ENCODE assay signal across 15 cellular contexts in genomic region chr1:22626219-22626902, GRCh38. TPM values are rescaled to one million over a fixed set of nuclear protein-coding genes. Genes with fewer than 3 reads are reported as not detected.
A peak's percentile ranks its signal among the peaks of the same experiment; 100 is the strongest.
DNase-seq lines count a peak whose midpoint lies in the region; ATAC-seq, FAIRE-seq and TF ChIP-seq lines count a peak whose summit lies in the region.
"Had no signal": no experiment of that assay in that cellular context is flagged by ENCODE, and none has a peak within 500 bp of the region (broad histone marks: within the 10 kb centered on the region; RNA-seq: fewer than 3 reads in every experiment).

No MANE protein-coding gene starts in this region.

- TF ChIP-seq RAD21 in H1 (IDR thresholded peaks at IDR 0.05 in 1 of 2, conservative IDR thresholded peaks at IDR 0.05 in 1 of 2; ENCODE audit: low read depth in 2 of 2, low read length in 2 of 2), result no peak
- no peak for TF ChIP-seq RAD21 in neural cell (conservative IDR thresholded peaks at IDR 0.05)

- ATAC-seq in GM18873 (IDR thresholded peaks at IDR 0.05; ENCODE audit: low FRiP score, unreplicated experiment) (no peak), GM18517 (IDR thresholded peaks at IDR 0.05; ENCODE audit: unreplicated experiment) (no peak)

- H4K8ac ChIP-seq in H1 (ENCODE audit: extremely low read depth, insufficient read depth, low read length), result no peak overlapping the region

- H4K91ac ChIP-seq in H1 (replicated peaks; ENCODE audit: insufficient read length, low read length), result no peak overlapping the region

- H3K36me3 ChIP-seq in H1 (ENCODE audit: control insufficient read depth in 2 of 4, insufficient read depth in 4 of 4, low read length in 3 of 4) (no peaks in the 10 kb centered on the region), neural cell (ENCODE audit: insufficient read depth, low read length) (no peaks in the 10 kb centered on the region)

- no peak overlapping the region for H2BK12ac ChIP-seq in H1 (ENCODE audit: low read depth, low read length)

- no peak for FAIRE-seq in H1 (lab: Jason Lieb, UNC)

- H3K79me2 ChIP-seq in H1 (ENCODE audit: control insufficient read depth in 1 of 2, insufficient read depth in 2 of 2, low read length in 2 of 2) (no peaks in the 10 kb centered on the region), neural cell (replicated peaks; ENCODE audit: insufficient read depth, low read length) (no peaks in the 10 kb centered on the region)

- no peaks in the 10 kb centered on the region for H3F3A ChIP-seq in neural cell (ENCODE audit: insufficient read depth, low read length, poor library complexity, severe bottlenecking)

- CTCF ChIA-PET in H1 (lab: Charles Lee; ENCODE audit: partially characterized antibody), result interaction anchor here (0.9 to 1.7 kb wide), 6 partner anchors 10 to 28 kb away, joined by 3 to 4 read pairs (median 4); partner anchors contain the start of gene C1QA

- H4K20me1 ChIP-seq in H1 (replicated peaks in 1 of 2; ENCODE audit: control insufficient read depth in 1 of 2, insufficient read depth in 2 of 2, low read length in 2 of 2), result peaks cover 0 to 3% of the 10 kb centered on the region in 2 experiments
- no peaks in the 10 kb centered on the region for H4K20me1 ChIP-seq in neural cell (ENCODE audit: insufficient read depth)

- no peaks in the 10 kb centered on the region; the same call in 1 of the 2 replicates for H3K23me2 ChIP-seq in H1 (ENCODE audit: low read depth, low read length)

- H2AFZ ChIP-seq in H1 (ENCODE audit: low read length) (no peak overlapping the region), neural cell (ENCODE audit: low read depth, low read length) (no peak overlapping the region)

- H3K4ac ChIP-seq in H1 (replicated peaks; ENCODE audit: insufficient read length, low read depth, low read length), result no peak overlapping the region

- H3K9me3 ChIP-seq in H1 (ENCODE audit: insufficient read depth in 2 of 2, low read depth in 1 of 2, low read length in 1 of 2) (no peaks in the 10 kb centered on the region), neural cell (ENCODE audit: low read length) (no peaks in the 10 kb centered on the region)

- POLR2A ChIA-PET in H1 (lab: Charles Lee; ENCODE audit: partially characterized antibody), result interaction anchor here (1.1 to 2.0 kb wide), 3 partner anchors 10 to 15 kb away, joined by 3 to 6 read pairs (median 4); no protein-coding TSS in a partner anchor

- H3K27me3 ChIP-seq in H1 (replicated peaks in 1 of 4; ENCODE audit: control insufficient read depth in 3 of 4, extremely low read depth in 1 of 4, insufficient read depth in 3 of 4, low read length in 3 of 4) (no peaks in the 10 kb centered on the region), neural cell (ENCODE audit: insufficient read depth, low read depth, low read length) (no peaks in the 10 kb centered on the region)

- peak overlapping the region in 2 of 4 experiments; percentile 18 to 26; a peak in 2 of 8 replicates for H3K4me3 ChIP-seq in H1 (ENCODE audit: extremely low read depth in 1 of 4, insufficient read depth in 2 of 4, low read depth in 3 of 4, low read length in 4 of 4)
- peak overlapping the region; percentile 3 for H3K4me3 ChIP-seq in neural cell (ENCODE audit: low read length)

- no peak overlapping the region for H2BK120ac ChIP-seq in H1 (replicated peaks; ENCODE audit: low read depth, low read length)

- no peak overlapping the region for H2BK20ac ChIP-seq in H1 (ENCODE audit: low read length)

- peak in 2 of 3 experiments; percentile 15 to 48 for DNase-seq in NCI-H1417 (lab: John Stamatoyannopoulos, UW)
- DNase-seq in NCI-H1417 treated with DMSO at 0.1 percent for 48 hours (lab: John Stamatoyannopoulos, UW), result no peak
- peak; percentile 86 to 92 for DNase-seq in NCI-H526 (lab: John Stamatoyannopoulos, UW)
- no peak for DNase-seq in H1 (ENCODE audit: low read depth in 1 of 2, low spot score in 2 of 2)
- DNase-seq in LoVo (ENCODE audit: low spot score), result no peak
- DNase-seq: CD8-positive, alpha-beta memory T cell; DMS 273 treated with DMSO at 0.1 percent for 48 hours; NCI-H1048; NCI-H1694 had no signal

- H3K18ac ChIP-seq in H1 (ENCODE audit: extremely low read depth, low read length), result no peak overlapping the region

- H2BK15ac ChIP-seq in H1 (ENCODE audit: low read length), result no peak overlapping the region

- no peaks in the 10 kb centered on the region for H3K79me1 ChIP-seq in H1 (ENCODE audit: low read depth, low read length)

- TF ChIP-seq CTCF in H1 (IDR thresholded peaks at IDR 0.05; ENCODE audit: control extremely low read depth in 1 of 3, insufficient read depth in 1 of 3, low read depth in 1 of 3, low read length in 3 of 3) (no peak), neural cell (IDR thresholded peaks at IDR 0.05; ENCODE audit: poor library complexity, severe bottlenecking) (no peak)

- no peak overlapping the region for H2AK5ac ChIP-seq in H1 (ENCODE audit: low read depth, low read length)

- no peak for TF ChIP-seq EP300 in H1 (IDR thresholded peaks at IDR 0.05; ENCODE audit: borderline replicate concordance in 1 of 2, low read depth in 2 of 2, low read length in 2 of 2)
- no peak for TF ChIP-seq EP300 in neural cell (conservative IDR thresholded peaks at IDR 0.05; ENCODE audit: poor library complexity, severe bottlenecking)

- H2BK5ac ChIP-seq in H1 (ENCODE audit: low read depth, low read length), result no peak overlapping the region

- WGBS in H1 (ENCODE audit: extremely low coverage in 1 of 2, insufficient coverage in 1 of 2, insufficient read length in 1 of 2, insufficient replicate concordance in 2 of 2, low coverage in 1 of 2, low lambda C conversion rate in 2 of 2, missing lambda C conversion rate in 1 of 2), 2 experiments, result 48% methylated on average over 19 of the region's 19 CpGs; no CpG with 5 or more reads in 1 of the 2 experiments

- H3K27ac ChIP-seq in H1 (ENCODE audit: low read depth, low read length), result no peak overlapping the region
- no peak overlapping the region for H3K27ac ChIP-seq in neural cell (ENCODE audit: low read length)
- H3K27ac ChIP-seq: 22Rv1 had no signal

- no peak overlapping the region for H3K23ac ChIP-seq in H1 (ENCODE audit: insufficient read length)

- peaks cover 6 to 33% (median 21%) of the 10 kb centered on the region in 4 experiments for H3K4me1 ChIP-seq in H1 (replicated peaks in 1 of 4; ENCODE audit: control insufficient read depth in 3 of 4, insufficient read depth in 4 of 4, low read length in 3 of 4)

- peak overlapping the region; percentile 44 to 48; a peak in 1 of 4 replicates for H3K4me2 ChIP-seq in H1 (ENCODE audit: insufficient read depth in 1 of 2, low read depth in 2 of 2, low read length in 2 of 2)
- H3K4me2 ChIP-seq in neural cell (ENCODE audit: low read length), result no peak overlapping the region

- H3K9ac ChIP-seq in H1 (replicated peaks in 1 of 4; ENCODE audit: extremely low read depth in 1 of 4, low read depth in 3 of 4, low read length in 3 of 4) (no peak overlapping the region), neural cell (ENCODE audit: low read length) (no peak overlapping the region)

- H3K56ac ChIP-seq in H1 (replicated peaks; ENCODE audit: insufficient read length, low read depth, low read length), result no peak overlapping the region

- H3K9me2 ChIP-seq in neural cell (ENCODE audit: insufficient read depth, low read length), result no peaks in the 10 kb centered on the region

- no peak overlapping the region for H3K14ac ChIP-seq in H1 (ENCODE audit: insufficient read length)

- TF ChIP-seq POLR2A in H1 (IDR thresholded peaks at IDR 0.05; ENCODE audit: control extremely low read depth in 1 of 2, low read depth in 2 of 2, low read length in 2 of 2), result no peak

- H4K5ac ChIP-seq in H1 (ENCODE audit: insufficient read length, low read depth, low read length), result no peak overlapping the region

RNA-seq across cellular contexts. Expression of gene C1QA, which starts 10.1 kb away (rescaled TPM):
- not detected in 2 replicates for total RNA-seq in H1 (2021; fragmentation: NEBNext Ultra II Directional; extraction: Animal tissue kit (Norgen Biotek cat#: 25700))
- polyA plus RNA-seq in H1 (2011; rRNA removed) (not detected in 2 replicates), neural cell (not detected in 2 replicates)
- not detected for polyA plus RNA-seq in H1 (2011; cell fraction: cytosol; rRNA removed)
- not detected for polyA plus RNA-seq in H1 (2011; cell fraction: nucleus; rRNA removed)
- polyA plus RNA-seq in H1 (2012, experiment 1 of 2), result not detected in 4 replicates
- polyA plus RNA-seq in H1 (2012, experiment 2 of 2), result not detected
- polyA plus RNA-seq in H1 (2013, experiment 1 of 2), result not detected
- polyA plus RNA-seq in H1 (2013, experiment 2 of 2), result not detected
- polyA minus RNA-seq in H1 (2011; rRNA and poly(A)+ RNA removed), result not detected in 2 replicates
- polyA minus RNA-seq in H1 (2011; cell fraction: cytosol; rRNA and poly(A)+ RNA removed), result not detected
- not detected for polyA minus RNA-seq in H1 (2011; cell fraction: nucleus; rRNA and poly(A)+ RNA removed)
- polyA minus RNA-seq in neural cell, result not detected in 2 replicates
- total RNA-seq: HT-29 had no signal
- polyA plus RNA-seq: BJ; CD8-positive, alpha-beta memory T cell had no signal

RNA-seq across cellular contexts. Expression of gene C1QC, which starts 17.1 kb away (rescaled TPM):
- not detected in 2 replicates for total RNA-seq in H1 (2021; fragmentation: NEBNext Ultra II Directional; extraction: Animal tissue kit (Norgen Biotek cat#: 25700))
- polyA plus RNA-seq in H1 (2011; rRNA removed) (not detected in 2 replicates), neural cell (not detected in 2 replicates)
- not detected for polyA plus RNA-seq in H1 (2011; cell fraction: cytosol; rRNA removed)
- polyA plus RNA-seq in H1 (2011; cell fraction: nucleus; rRNA removed), result not detected
- not detected in 4 replicates for polyA plus RNA-seq in H1 (2012, experiment 1 of 2)
- not detected for polyA plus RNA-seq in H1 (2012, experiment 2 of 2)
- not detected for polyA plus RNA-seq in H1 (2013, experiment 1 of 2)
- not detected for polyA plus RNA-seq in H1 (2013, experiment 2 of 2)
- not detected in 2 replicates for polyA minus RNA-seq in H1 (2011; rRNA and poly(A)+ RNA removed)
- polyA minus RNA-seq in H1 (2011; cell fraction: cytosol; rRNA and poly(A)+ RNA removed), result not detected
- not detected for polyA minus RNA-seq in H1 (2011; cell fraction: nucleus; rRNA and poly(A)+ RNA removed)
- not detected in 2 replicates for polyA minus RNA-seq in neural cell
- total RNA-seq: HT-29 had no signal
- polyA plus RNA-seq: BJ; CD8-positive, alpha-beta memory T cell had no signal

RNA-seq across cellular contexts. Expression of gene C1QB, which starts 26.7 kb away (rescaled TPM):
- total RNA-seq in H1 (2021; fragmentation: NEBNext Ultra II Directional; extraction: Animal tissue kit (Norgen Biotek cat#: 25700)), result not detected in 2 replicates
- not detected in 2 replicates for polyA plus RNA-seq in H1 (2011; rRNA removed)
- not detected for polyA plus RNA-seq in H1 (2011; cell fraction: cytosol; rRNA removed)
- polyA plus RNA-seq in H1 (2011; cell fraction: nucleus; rRNA removed), result not detected
- not detected in 4 replicates for polyA plus RNA-seq in H1 (2012, experiment 1 of 2)
- not detected for polyA plus RNA-seq in H1 (2012, experiment 2 of 2)
- not detected for polyA plus RNA-seq in H1 (2013, experiment 1 of 2)
- polyA plus RNA-seq in H1 (2013, experiment 2 of 2), result not detected
- not detected in 2 replicates for polyA minus RNA-seq in H1 (2011; rRNA and poly(A)+ RNA removed)
- polyA minus RNA-seq in H1 (2011; cell fraction: cytosol; rRNA and poly(A)+ RNA removed), result not detected
- not detected for polyA minus RNA-seq in H1 (2011; cell fraction: nucleus; rRNA and poly(A)+ RNA removed)
- not detected in 2 replicates for polyA plus RNA-seq in neural cell
- polyA minus RNA-seq in neural cell, result not detected in 2 replicates
- total RNA-seq: HT-29 had no signal
- polyA plus RNA-seq: BJ; CD8-positive, alpha-beta memory T cell had no signal

Comparison
In these comparisons a context has a peak if more than half of its experiments do, and no peak if none do; other contexts are left out.
1. DNase-seq: peak in NCI-H1417 (2 of 3) and NCI-H526 (2 of 2); none in NCI-H1417 treated with DMSO at 0.1 percent for 48 hours (single experiment), H1 (0 of 2) and LoVo (single experiment).